ENCODE assay signal across 8 cellular contexts in the genomic region with DNA sequence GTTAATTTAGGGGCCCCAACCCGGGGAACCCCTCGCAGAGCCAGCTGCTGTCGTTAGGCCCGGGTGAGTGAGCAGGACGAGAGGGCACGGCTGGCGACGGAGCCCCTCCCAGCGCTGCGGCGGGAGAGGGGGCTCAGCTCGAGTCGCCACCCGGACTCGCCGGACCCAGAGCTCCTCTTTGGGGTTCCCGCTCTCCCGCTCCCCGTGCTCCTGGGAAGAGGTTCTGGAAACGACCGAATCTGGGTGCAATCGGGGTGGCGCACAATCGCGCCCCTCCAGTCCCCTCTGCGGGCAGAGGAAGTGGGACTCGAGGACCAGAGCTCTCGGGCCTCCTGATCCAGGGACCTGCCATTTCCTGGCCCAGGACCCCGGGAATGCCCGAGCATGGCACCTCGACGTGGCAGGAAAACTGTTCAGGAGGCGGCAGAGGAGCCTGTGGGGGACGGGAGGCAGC. TPM values are rescaled to one million over a fixed set of nuclear protein-coding genes. Genes with fewer than 3 reads are reported as not detected.
A peak's percentile ranks its signal among the peaks of the same experiment; 100 is the strongest.
DNase-seq lines count a peak whose midpoint lies in the region; ATAC-seq and TF ChIP-seq lines count a peak whose summit lies in the region.

No MANE protein-coding gene starts in this region.

- TF ChIP-seq CTCF in OCI-LY3 (IDR thresholded peaks at IDR 0.05; ENCODE audit: low read depth, low read length) (no peak), esophagus muscularis mucosa (IDR thresholded peaks at IDR 0.05) (no peak), parathyroid adenoma (IDR thresholded peaks at IDR 0.05) (peak; percentile 8)

- TF ChIP-seq POLR2A in esophagus muscularis mucosa (IDR thresholded peaks at IDR 0.05; ENCODE audit: low read depth) = no peak

- H3K79me2 ChIP-seq in OCI-LY3 (ENCODE audit: low read length) (no peaks in the 10 kb centered on the region), parathyroid adenoma (no peaks in the 10 kb centered on the region)

- no peaks in the 10 kb centered on the region for H3K27me3 ChIP-seq in OCI-LY3 (ENCODE audit: low read depth, low read length)
- H3K27me3 ChIP-seq in esophagus muscularis mucosa = no peaks in the 10 kb centered on the region
- no peaks in the 10 kb centered on the region for H3K27me3 ChIP-seq in parathyroid adenoma (ENCODE audit: control insufficient read depth, insufficient read depth, low read length)

- peak overlapping the region; percentile 81 for H3K4me3 ChIP-seq in OCI-LY3 (ENCODE audit: low read length)
- H3K4me3 ChIP-seq in esophagus muscularis mucosa = peak overlapping the region; percentile 57 to 67 (median 59)
- H3K4me3 ChIP-seq in parathyroid adenoma (ENCODE audit: low read depth, low read length) = peak overlapping the region; percentile 49

- H3K9ac ChIP-seq in OCI-LY3 (ENCODE audit: low read length) (peak overlapping the region; percentile 67), parathyroid adenoma (no peak overlapping the region)

- H2AFZ ChIP-seq in OCI-LY3 (ENCODE audit: low read depth, low read length) = peak overlapping the region; percentile 76
- H2AFZ ChIP-seq in parathyroid adenoma = peak overlapping the region; percentile 98

- H3K36me3 ChIP-seq in OCI-LY3 (replicated peaks; ENCODE audit: low read depth, low read length) = peaks cover 3% of the 10 kb centered on the region
- no peaks in the 10 kb centered on the region for H3K36me3 ChIP-seq in esophagus muscularis mucosa
- no peaks in the 10 kb centered on the region for H3K36me3 ChIP-seq in parathyroid adenoma (ENCODE audit: control insufficient read depth, insufficient read depth, low read length)

- 63% methylated on average over 18 of the region's 34 CpGs for WGBS in esophagus muscularis mucosa

- ATAC-seq in GM18511 (IDR thresholded peaks at IDR 0.05; ENCODE audit: unreplicated experiment) = peak; percentile 35
- no peak for ATAC-seq in GM18907 (IDR thresholded peaks at IDR 0.05; ENCODE audit: unreplicated experiment)
- ATAC-seq in HG02571 (IDR thresholded peaks at IDR 0.05; ENCODE audit: unreplicated experiment) = no peak

- DNase-seq in esophagus muscularis mucosa (ENCODE audit: extremely low spot score) (no peak), GOT3 (lab: John Stamatoyannopoulos, UW) (no peak), kidney tubule cell (ENCODE audit: low spot score) (no peak)

- no peak for TF ChIP-seq EP300 in esophagus muscularis mucosa (IDR thresholded peaks at IDR 0.05)

- H3K4me2 ChIP-seq in OCI-LY3 (ENCODE audit: low read length) (peak overlapping the region; percentile 84), parathyroid adenoma (ENCODE audit: low read length) (peak overlapping the region; percentile 65)

- H3K4me1 ChIP-seq in OCI-LY3 (ENCODE audit: low read length) = peaks cover 6% of the 10 kb centered on the region; the same call in 1 of the 2 replicates
- H3K4me1 ChIP-seq in esophagus muscularis mucosa = peaks cover 0 to 7% (median 6%) of the 10 kb centered on the region in 4 donors
- no peaks in the 10 kb centered on the region for H3K4me1 ChIP-seq in parathyroid adenoma

- no peaks in the 10 kb centered on the region for H4K20me1 ChIP-seq in OCI-LY3 (ENCODE audit: insufficient read depth, low read length)

- intact Hi-C loops in esophagus muscularis mucosa (cut with DNase I) = loop anchor here (2.0 to 10.0 kb wide), 3 partner anchors 41 to 331 kb away; partner anchors contain the start of genes UBA1 and ZNF41

- no peaks in the 10 kb centered on the region for H3K9me3 ChIP-seq in OCI-LY3 (ENCODE audit: insufficient read depth, low read length)
- peaks cover 0 to 11% (median 0%) of the 10 kb centered on the region in 4 donors for H3K9me3 ChIP-seq in esophagus muscularis mucosa
- H3K9me3 ChIP-seq in parathyroid adenoma (ENCODE audit: control insufficient read depth, low read length) = no peaks in the 10 kb centered on the region

- H3K27ac ChIP-seq in OCI-LY3 (ENCODE audit: low read length) (no peak overlapping the region), esophagus muscularis mucosa (replicated peaks in 1 of 4) (peak overlapping the region in 1 of 4 donors; percentile 48), parathyroid adenoma (no peak overlapping the region)

RNA-seq across cellular contexts. Expression of gene ARAF, which starts 37.3 kb away (rescaled TPM):
- 10 to 100 TPM; 39.3 to 49.6 (median 42.8) TPM for total RNA-seq in esophagus muscularis mucosa

RNA-seq across cellular contexts. Expression of gene ZNF41, which starts 40.7 kb away (rescaled TPM):
- total RNA-seq in esophagus muscularis mucosa = 1 to 10 TPM; 7.5 to 9.0 (median 7.6) TPM

RNA-seq across cellular contexts. Expression of gene TIMP1, which starts 58.5 kb away (rescaled TPM):
- total RNA-seq in esophagus muscularis mucosa = 100 to 1,000 TPM in 3 of 4 donors, 10 to 100 TPM in 1; 82.6 to 251 (median 178) TPM
